Comparison of ENCODE assay signal across 14 cellular contexts in genomic region chr10:4522296-4523000, GRCh38.
DNase-seq lines count a peak whose midpoint lies in the region; ATAC-seq lines count a peak whose summit lies in the region.
"Had no signal": no experiment of that assay in that cellular context is flagged by ENCODE, and none has a peak within 500 bp of the region (broad histone marks: within the 10 kb centered on the region; RNA-seq: fewer than 3 reads in every experiment).

No MANE protein-coding gene starts in this region.

- DNase-seq in activated CD8-positive, alpha-beta memory T cell treated with anti-CD3 and anti-CD28 coated beads for 24 hours, result no peak
- no peak for DNase-seq in dermis blood vessel endothelial cell
- DNase-seq in SKM-1 (lab: John Stamatoyannopoulos, UW; ENCODE audit: unreplicated experiment), result no peak
- DNase-seq in activated T-cell treated with anti-CD3 and anti-CD28 coated beads, Interleukin-2, amount 50 U/mL, for 72 hours, result no peak
- DNase-seq: activated CD4-positive, alpha-beta memory T cell treated with anti-CD3 and anti-CD28 coated beads, Interleukin-2, amount 10 ng/mL, durations not matched to agents 7 days and 5 days; GOT3; mucosa of descending colon; NCI-H2081 treated with DMSO at 0.1 percent for 48 hours had no signal

- ATAC-seq in GM18498 (IDR thresholded peaks at IDR 0.05; ENCODE audit: unreplicated experiment) (peak; percentile 85), GM19467 (IDR thresholded peaks at IDR 0.05; ENCODE audit: unreplicated experiment) (peak; percentile 81), HG02885 (IDR thresholded peaks at IDR 0.05; ENCODE audit: poor library complexity, unreplicated experiment) (peak; percentile 89), HG03558 (IDR thresholded peaks at IDR 0.05; ENCODE audit: extremely low read depth, unreplicated experiment) (peak; percentile 87)
- ATAC-seq in activated T-cell treated with anti-CD3 and anti-CD28 coated beads, Interleukin-2, amount 50 U/mL, for 72 hours (replicated peaks in 1 of 2), result no peak
- ATAC-seq: K562, mucosa of descending colon had no signal

- no peaks in the 10 kb centered on the region for H3K4me1 Mint-ChIP-seq in activated T-cell treated with anti-CD3 and anti-CD28 coated beads, Interleukin-2, amount 50 U/mL, for 72 hours (ENCODE audit: low read depth)
- H3K4me1 Mint-ChIP-seq: activated CD4-positive, alpha-beta memory T cell treated with anti-CD3 and anti-CD28 coated beads, Interleukin-2, amount 10 ng/mL, durations not matched to agents 7 days and 5 days had no signal

- H3K36me3 Mint-ChIP-seq in activated T-cell treated with anti-CD3 and anti-CD28 coated beads, Interleukin-2, amount 50 U/mL, for 72 hours (ENCODE audit: insufficient read depth in 2 of 2), result no peaks in the 10 kb centered on the region
- H3K36me3 Mint-ChIP-seq: activated naive CD8-positive, alpha-beta T cell had no signal

- peaks cover 10% of the 10 kb centered on the region for H3K27me3 Mint-ChIP-seq in activated T-cell treated with anti-CD3 and anti-CD28 coated beads, Interleukin-2, amount 50 U/mL, for 72 hours (ENCODE audit: low read depth)

- H3K4me3 Mint-ChIP-seq in activated T-cell treated with anti-CD3 and anti-CD28 coated beads, Interleukin-2, amount 50 U/mL, for 72 hours, result no peak overlapping the region
- H3K4me3 Mint-ChIP-seq: activated CD4-positive, alpha-beta memory T cell treated with anti-CD3 and anti-CD28 coated beads, Interleukin-2, amount 10 ng/mL, durations not matched to agents 7 days and 5 days; activated naive CD8-positive, alpha-beta T cell had no signal

- no peaks in the 10 kb centered on the region for H3K9me3 Mint-ChIP-seq in activated T-cell treated with anti-CD3 and anti-CD28 coated beads, Interleukin-2, amount 50 U/mL, for 72 hours
- H3K9me3 Mint-ChIP-seq: activated CD4-positive, alpha-beta memory T cell treated with anti-CD3 and anti-CD28 coated beads, Interleukin-2, amount 10 ng/mL, durations not matched to agents 7 days and 5 days had no signal

- H3K27ac Mint-ChIP-seq in activated T-cell treated with anti-CD3 and anti-CD28 coated beads, Interleukin-2, amount 50 U/mL, for 72 hours, result no peak overlapping the region
- H3K27ac Mint-ChIP-seq: activated CD4-positive, alpha-beta memory T cell treated with anti-CD3 and anti-CD28 coated beads, Interleukin-2, amount 10 ng/mL, durations not matched to agents 7 days and 5 days; activated naive CD8-positive, alpha-beta T cell had no signal

Comparison
In these comparisons a context has a peak if more than half of its experiments do, and no peak if none do; other contexts are left out.
1. ATAC-seq: peak in GM18498 (single experiment), GM19467 (single experiment), HG02885 (single experiment) and HG03558 (single experiment); none in activated T-cell treated with anti-CD3 and anti-CD28 coated beads, Interleukin-2, amount 50 U/mL, for 72 hours (0 of 2).